Comparison of ENCODE assay signal across 37 cellular contexts in the genomic region with DNA sequence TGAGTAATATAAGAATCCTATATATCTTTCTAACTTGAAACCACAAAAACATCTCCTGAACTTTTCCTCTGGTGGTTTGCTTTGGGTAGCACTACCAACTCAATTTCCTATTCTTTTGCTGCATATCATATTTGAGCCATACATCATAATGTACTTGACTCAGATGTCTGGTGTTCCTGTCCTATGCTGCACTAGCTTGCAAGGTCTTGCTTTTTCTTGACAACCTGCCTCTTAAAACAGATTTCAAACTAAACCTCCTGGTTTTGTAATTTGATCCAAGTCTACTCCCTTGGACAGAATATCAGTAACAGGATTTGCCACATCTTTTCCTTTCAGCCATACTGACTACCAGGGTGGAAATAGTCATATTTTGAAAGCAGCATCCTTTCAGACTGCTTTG.
"Had no signal": no experiment of that assay in that cellular context is flagged by ENCODE, and none has a peak within 500 bp of the region (broad histone marks: within the 10 kb centered on the region; RNA-seq: fewer than 3 reads in every experiment).

No MANE protein-coding gene starts in this region.

- FAIRE-seq: astrocyte, TTC549 had no signal

- DNase-seq: activated B cell treated with CpG ODN at 0.5 μM for 24 hours; activated CD4-positive, alpha-beta memory T cell treated with anti-CD3 and anti-CD28 coated beads for 36 hours; activated CD4-positive, alpha-beta T cell treated with anti-CD3 and anti-CD28 coated beads for 4 hours; activated CD4-positive, alpha-beta T cell treated with anti-CD3 and anti-CD28 coated beads, Interleukin-2, amount 10 ng/mL, durations not matched to agents 24 days and 14 days; activated CD4-positive, alpha-beta T cell treated with anti-CD3 and anti-CD28 coated beads, Interleukin-2, amount 50 U/mL, for 1 hour; activated CD4-positive, alpha-beta T cell treated with anti-CD3 and anti-CD28 coated beads, Interleukin-2, amount 50 U/mL, for 4 hours; activated CD4-positive, CD25-positive, alpha-beta regulatory T cell treated with anti-CD3 and anti-CD28 coated beads, Interleukin-2, amount 50 U/mL, for 72 hours; activated CD8-positive, alpha-beta memory T cell treated with anti-CD3 and anti-CD28 coated beads, Interleukin-2, amount 50 U/mL, for 4 hours; activated CD8-positive, alpha-beta T cell treated with anti-CD3 and anti-CD28 coated beads for 36 hours; activated effector memory CD4-positive, alpha-beta T cell treated with anti-CD3 and anti-CD28 coated beads, Interleukin-2, amount 50 U/mL, for 16 hours; activated gamma-delta T cell treated with Interleukin-2 at 50 U/mL for 16 hours; activated naive CD4-positive, alpha-beta T cell; activated naive CD4-positive, alpha-beta T cell treated with anti-CD3 and anti-CD28 coated beads for 36 hours; activated naive CD4-positive, alpha-beta T cell treated with anti-CD3 and anti-CD28 coated beads, Interleukin-2, amount 50 U/mL, for 16 hours; activated naive CD8-positive, alpha-beta T cell treated with anti-CD3 and anti-CD28 coated beads, Interleukin-2, amount 10 ng/mL, durations not matched to agents 7 days and 5 days; activated naive CD8-positive, alpha-beta T cell treated with anti-CD3 and anti-CD28 coated beads, Interleukin-2, amount 50 U/mL, for 24 hours; activated T-cell treated with anti-CD3 and anti-CD28 coated beads for 4 hours; activated T-cell treated with anti-CD3 and anti-CD28 coated beads, Interleukin-2, amount 50 U/mL, for 1 hour; activated T-cell treated with anti-CD3 and anti-CD28 coated beads, Interleukin-2, amount 50 U/mL, for 4 hours; activated T-cell treated with anti-CD3 and anti-CD28 coated beads, Interleukin-2, amount 50 U/mL, for 72 hours; adrenal gland; amniotic stem cell; aorta; body of pancreas; brain microvascular endothelial cell; caudate nucleus; cerebellar nuclear complex; T-helper 1 cell; T-helper 2 cell; T-helper 9 cell had no signal

- H3K9me3 ChIP-seq: adrenal gland, body of pancreas, breast epithelium had no signal

- H3K36me3 ChIP-seq: adrenal gland, brain microvascular endothelial cell, breast epithelium, cardiac muscle cell had no signal

- H3K27ac ChIP-seq: adrenal gland, body of pancreas, brain microvascular endothelial cell, breast epithelium, cardiac muscle cell, VCaP had no signal

- H3K4me3 ChIP-seq: adrenal gland, body of pancreas, breast epithelium, cardiac muscle cell had no signal

- H3K4me1 ChIP-seq: adrenal gland, body of pancreas, breast epithelium had no signal

- ATAC-seq: activated CD8-positive, alpha-beta T cell treated with anti-CD3 and anti-CD28 coated beads for 36 hours; activated naive CD4-positive, alpha-beta T cell treated with anti-CD3 and anti-CD28 coated beads, Interleukin-2, amount 50 U/mL, for 72 hours; activated naive CD8-positive, alpha-beta T cell treated with anti-CD3 and anti-CD28 coated beads, Interleukin-2, amount 50 U/mL, for 24 hours; activated T-cell treated with anti-CD3 and anti-CD28 coated beads, Interleukin-2, amount 50 U/mL, for 4 hours; activated T-cell treated with anti-CD3 and anti-CD28 coated beads, Interleukin-2, amount 50 U/mL, for 72 hours; activated T-helper 17 cell treated with anti-CD3 and anti-CD28 coated beads, Interleukin-2, amount 50 U/mL, for 72 hours; body of pancreas had no signal

- H3K27me3 ChIP-seq: adrenal gland, body of pancreas, brain microvascular endothelial cell, breast epithelium, cardiac muscle cell had no signal
